20 cellular contexts compared by ENCODE assay signal in genomic region chr1:16101618-16102017, GRCh38. TPM values are rescaled to one million over a fixed set of nuclear protein-coding genes. Genes with fewer than 3 reads are reported as not detected.
"Had no signal": no experiment of that assay in that cellular context is flagged by ENCODE, and none has a peak within 500 bp of the region (broad histone marks: within the 10 kb centered on the region; RNA-seq: fewer than 3 reads in every experiment).

No MANE protein-coding gene starts in this region.

- H2AFZ ChIP-seq: parathyroid adenoma had no signal

- H3K4me1 ChIP-seq: adrenal gland, gastrocnemius medialis, parathyroid adenoma, uterus had no signal

- H3K27me3 ChIP-seq: adrenal gland, cardiac muscle cell, tibial nerve, uterus had no signal

- H3K79me2 ChIP-seq: parathyroid adenoma had no signal

- H3K27ac ChIP-seq: adrenal gland, cardiac muscle cell, epithelial cell of prostate, gastrocnemius medialis, neutrophil, parathyroid adenoma, uterus had no signal

- H3K4me3 Mint-ChIP-seq: activated CD4-positive, alpha-beta T cell treated with anti-CD3 and anti-CD28 coated beads for 36 hours; memory B cell; naive thymus-derived CD4-positive, alpha-beta T cell; stimulated activated naive CD8-positive, alpha-beta T cell treated with anti-CD3 and anti-CD28 coated beads, Interleukin-15, Interleukin-2, amounts not matched to agents 100 ng/mL and 50 ng/mL, for 24 hours; T-helper 1 cell treated with Interleukin-12 subunit alpha and Interleukin-12 subunit beta and Interleukin-4 antibody, amounts not matched to agents 30 μg/mL and 1 μg/mL, for 36 hours had no signal

- H3K9me3 ChIP-seq: adrenal gland, gastrocnemius medialis, neutrophil, tibial nerve, uterus had no signal

- H3K4me1 Mint-ChIP-seq: activated CD4-positive, alpha-beta T cell treated with anti-CD3 and anti-CD28 coated beads for 36 hours; memory B cell had no signal

- DNase-seq: activated CD4-positive, alpha-beta T cell treated with anti-CD3 and anti-CD28 coated beads for 36 hours; activated CD4-positive, alpha-beta T cell treated with anti-CD3 and anti-CD28 coated beads, Interleukin-2, amount 50 U/mL, for 48 hours; activated gamma-delta T cell; adrenal gland; gastrocnemius medialis; head of caudate nucleus; naive thymus-derived CD4-positive, alpha-beta T cell; uterus had no signal

- H3K9ac ChIP-seq: parathyroid adenoma had no signal

- H3K27ac Mint-ChIP-seq: activated CD4-positive, alpha-beta T cell treated with anti-CD3 and anti-CD28 coated beads for 36 hours; activated naive CD4-positive, alpha-beta T cell treated with anti-CD3 and anti-CD28 coated beads, Interleukin-2, amount 50 U/mL, for 72 hours; memory B cell; stimulated activated naive CD8-positive, alpha-beta T cell treated with anti-CD3 and anti-CD28 coated beads, Interleukin-15, Interleukin-2, amounts not matched to agents 100 ng/mL and 50 ng/mL, for 24 hours; T-helper 1 cell treated with Interleukin-12 subunit alpha and Interleukin-12 subunit beta and Interleukin-4 antibody, amounts not matched to agents 30 μg/mL and 1 μg/mL, for 36 hours had no signal

- H3K36me3 Mint-ChIP-seq: memory B cell had no signal

- H3K36me3 ChIP-seq: adrenal gland, cardiac muscle cell, gastrocnemius medialis, neutrophil, tibial nerve, uterus had no signal

- H3K9me3 Mint-ChIP-seq: activated naive CD4-positive, alpha-beta T cell treated with anti-CD3 and anti-CD28 coated beads, Interleukin-2, amount 50 U/mL, for 72 hours had no signal

- H3K4me3 ChIP-seq: adrenal gland, cardiac muscle cell, gastrocnemius medialis, tibial nerve, uterus had no signal

RNA-seq across cellular contexts. Expression of gene FAM131C, which starts 28.2 kb away (rescaled TPM):
- total RNA-seq: dermis microvascular lymphatic vessel endothelial cell, gastrocnemius medialis, liver, skeletal muscle tissue, tibial nerve had no signal
- polyA plus RNA-seq: naive thymus-derived CD4-positive, alpha-beta T cell had no signal

RNA-seq across cellular contexts. Expression of gene CLCNKB, which starts 58.0 kb away (rescaled TPM):
- total RNA-seq: activated CD4-positive, alpha-beta T cell treated with anti-CD3 and anti-CD28 coated beads for 36 hours; activated naive CD4-positive, alpha-beta T cell treated with anti-CD3 and anti-CD28 coated beads, Interleukin-2, amount 50 U/mL, for 72 hours; gastrocnemius medialis; liver; naive thymus-derived CD4-positive, alpha-beta T cell; skeletal muscle tissue had no signal
- polyA plus RNA-seq: liver; naive thymus-derived CD4-positive, alpha-beta T cell had no signal
